2 cellular contexts compared by ENCODE assay signal in the genomic region with DNA sequence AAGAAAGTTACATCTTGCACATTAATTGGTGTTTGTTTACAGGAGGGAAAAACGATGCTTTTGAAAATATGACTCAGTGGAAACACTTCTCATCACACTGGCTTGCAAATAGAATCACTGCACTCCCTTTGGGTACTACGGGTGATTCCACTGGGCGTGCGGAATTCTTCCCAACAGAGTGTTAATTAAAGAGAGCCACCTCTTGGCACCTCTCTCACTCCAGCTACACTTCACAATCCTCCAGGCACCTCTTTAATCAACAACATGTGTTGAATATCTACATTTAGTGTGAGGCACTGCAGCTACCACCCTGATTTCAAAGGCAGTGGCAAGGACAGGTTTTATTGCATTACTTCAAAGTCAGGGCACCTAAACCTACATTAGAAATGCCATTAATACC.
TF ChIP-seq lines count a peak whose summit lies in the region.

No MANE protein-coding gene starts in this region.

TF ChIP-seq in IMR-90, 13 proteins besides CTCF, POLR2A, EP300 and RAD21:
- TF ChIP-seq RFX5 (IDR thresholded peaks at IDR 0.05; ENCODE audit: low read depth, low read length), result no peak
- no peak for TF ChIP-seq NFE2L2 (IDR thresholded peaks at IDR 0.05; ENCODE audit: low read depth, low read length)
- TF ChIP-seq, protein P1, sequence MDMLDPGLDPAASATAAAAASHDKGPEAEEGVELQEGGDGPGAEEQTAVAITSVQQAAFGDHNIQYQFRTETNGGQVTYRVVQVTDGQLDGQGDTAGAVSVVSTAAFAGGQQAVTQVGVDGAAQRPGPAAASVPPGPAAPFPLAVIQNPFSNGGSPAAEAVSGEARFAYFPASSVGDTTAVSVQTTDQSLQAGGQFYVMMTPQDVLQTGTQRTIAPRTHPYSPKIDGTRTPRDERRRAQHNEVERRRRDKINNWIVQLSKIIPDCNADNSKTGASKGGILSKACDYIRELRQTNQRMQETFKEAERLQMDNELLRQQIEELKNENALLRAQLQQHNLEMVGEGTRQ (IDR thresholded peaks at IDR 0.05; ENCODE audit: low read depth, low read length), result no peak
- TF ChIP-seq MAFK (IDR thresholded peaks at IDR 0.05; ENCODE audit: low read depth, low read length), result no peak
- TF ChIP-seq BHLHE40 (IDR thresholded peaks at IDR 0.05; ENCODE audit: low read depth, low read length), result no peak
- TF ChIP-seq MAZ (IDR thresholded peaks at IDR 0.05; ENCODE audit: borderline replicate concordance, low read depth, low read length), result no peak
- TF ChIP-seq SMC3 (IDR thresholded peaks at IDR 0.05; ENCODE audit: low read depth, low read length), result no peak
- no peak for TF ChIP-seq RCOR1 (IDR thresholded peaks at IDR 0.05; ENCODE audit: insufficient replicate concordance, low read length)
- TF ChIP-seq MXI1 (IDR thresholded peaks at IDR 0.05; ENCODE audit: borderline replicate concordance, low read depth, low read length), result no peak
- TF ChIP-seq CEBPB (IDR thresholded peaks at IDR 0.05; ENCODE audit: low read depth, low read length), result no peak
- TF ChIP-seq CHD1 (IDR thresholded peaks at IDR 0.05; ENCODE audit: low read depth, low read length), result no peak
- TF ChIP-seq, protein P2, sequence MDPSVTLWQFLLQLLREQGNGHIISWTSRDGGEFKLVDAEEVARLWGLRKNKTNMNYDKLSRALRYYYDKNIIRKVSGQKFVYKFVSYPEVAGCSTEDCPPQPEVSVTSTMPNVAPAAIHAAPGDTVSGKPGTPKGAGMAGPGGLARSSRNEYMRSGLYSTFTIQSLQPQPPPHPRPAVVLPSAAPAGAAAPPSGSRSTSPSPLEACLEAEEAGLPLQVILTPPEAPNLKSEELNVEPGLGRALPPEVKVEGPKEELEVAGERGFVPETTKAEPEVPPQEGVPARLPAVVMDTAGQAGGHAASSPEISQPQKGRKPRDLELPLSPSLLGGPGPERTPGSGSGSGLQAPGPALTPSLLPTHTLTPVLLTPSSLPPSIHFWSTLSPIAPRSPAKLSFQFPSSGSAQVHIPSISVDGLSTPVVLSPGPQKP (IDR thresholded peaks at IDR 0.05; ENCODE audit: borderline replicate concordance, low read depth, low read length), result no peak
- TF ChIP-seq FOS (IDR thresholded peaks at IDR 0.05; ENCODE audit: low read depth, low read length), result no peak

TF ChIP-seq in H1, 55 proteins besides CTCF, POLR2A, EP300 and RAD21:
- TF ChIP-seq TEAD4 (IDR thresholded peaks at IDR 0.05; ENCODE audit: low read depth, low read length) (no peak), SIRT6 (IDR thresholded peaks at IDR 0.05; ENCODE audit: low read length) (no peak), KDM4A (IDR thresholded peaks at IDR 0.05; ENCODE audit: low read depth, low read length, severe bottlenecking) (no peak), ZNF274 (IDR thresholded peaks at IDR 0.05; ENCODE audit: borderline replicate concordance, extremely low read depth, low read length) (no peak), BCL11A (IDR thresholded peaks at IDR 0.05; ENCODE audit: low read depth in 2 of 2, low read length in 2 of 2) (no peak), PHF8 (conservative IDR thresholded peaks at IDR 0.05; ENCODE audit: low read depth, low read length) (no peak), SP1 (IDR thresholded peaks at IDR 0.05; ENCODE audit: low read depth, low read length) (no peak), EGR1 (IDR thresholded peaks at IDR 0.05; ENCODE audit: borderline replicate concordance, low read depth, low read length) (no peak), NANOG (IDR thresholded peaks at IDR 0.05; ENCODE audit: insufficient read depth, low read depth, low read length, poor library complexity, severe bottlenecking) (no peak), CREB1 (IDR thresholded peaks at IDR 0.05) (no peak), CHD1 (IDR thresholded peaks at IDR 0.05; ENCODE audit: low read depth, low read length) (no peak), GTF2F1 (IDR thresholded peaks at IDR 0.05; ENCODE audit: borderline replicate concordance, low read depth, low read length) (no peak), HDAC2 (IDR thresholded peaks at IDR 0.05; ENCODE audit: borderline replicate concordance in 1 of 2, low read depth in 2 of 2, low read length in 2 of 2) (no peak), TAF7 (optimal IDR thresholded peaks at IDR 0.05; ENCODE audit: borderline replicate concordance, low read depth, low read length) (no peak), POU5F1 (IDR thresholded peaks at IDR 0.05; ENCODE audit: low read depth, low read length) (no peak), KDM1A (IDR thresholded peaks at IDR 0.05; ENCODE audit: borderline replicate concordance, low read length) (no peak), SP4 (IDR thresholded peaks at IDR 0.05; ENCODE audit: low read length) (no peak)
- TF ChIP-seq, protein P3, sequence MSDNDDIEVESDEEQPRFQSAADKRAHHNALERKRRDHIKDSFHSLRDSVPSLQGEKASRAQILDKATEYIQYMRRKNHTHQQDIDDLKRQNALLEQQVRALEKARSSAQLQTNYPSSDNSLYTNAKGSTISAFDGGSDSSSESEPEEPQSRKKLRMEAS (IDR thresholded peaks at IDR 0.05), result no peak
